ENCODE assay signal across 8 cellular contexts in genomic region chr3:46978985-46979944, GRCh38. TPM values are rescaled to one million over a fixed set of nuclear protein-coding genes. Genes with fewer than 3 reads are reported as not detected.
DNase-seq lines count a peak whose midpoint lies in the region; ATAC-seq and TF ChIP-seq lines count a peak whose summit lies in the region.

A gene with protein sequence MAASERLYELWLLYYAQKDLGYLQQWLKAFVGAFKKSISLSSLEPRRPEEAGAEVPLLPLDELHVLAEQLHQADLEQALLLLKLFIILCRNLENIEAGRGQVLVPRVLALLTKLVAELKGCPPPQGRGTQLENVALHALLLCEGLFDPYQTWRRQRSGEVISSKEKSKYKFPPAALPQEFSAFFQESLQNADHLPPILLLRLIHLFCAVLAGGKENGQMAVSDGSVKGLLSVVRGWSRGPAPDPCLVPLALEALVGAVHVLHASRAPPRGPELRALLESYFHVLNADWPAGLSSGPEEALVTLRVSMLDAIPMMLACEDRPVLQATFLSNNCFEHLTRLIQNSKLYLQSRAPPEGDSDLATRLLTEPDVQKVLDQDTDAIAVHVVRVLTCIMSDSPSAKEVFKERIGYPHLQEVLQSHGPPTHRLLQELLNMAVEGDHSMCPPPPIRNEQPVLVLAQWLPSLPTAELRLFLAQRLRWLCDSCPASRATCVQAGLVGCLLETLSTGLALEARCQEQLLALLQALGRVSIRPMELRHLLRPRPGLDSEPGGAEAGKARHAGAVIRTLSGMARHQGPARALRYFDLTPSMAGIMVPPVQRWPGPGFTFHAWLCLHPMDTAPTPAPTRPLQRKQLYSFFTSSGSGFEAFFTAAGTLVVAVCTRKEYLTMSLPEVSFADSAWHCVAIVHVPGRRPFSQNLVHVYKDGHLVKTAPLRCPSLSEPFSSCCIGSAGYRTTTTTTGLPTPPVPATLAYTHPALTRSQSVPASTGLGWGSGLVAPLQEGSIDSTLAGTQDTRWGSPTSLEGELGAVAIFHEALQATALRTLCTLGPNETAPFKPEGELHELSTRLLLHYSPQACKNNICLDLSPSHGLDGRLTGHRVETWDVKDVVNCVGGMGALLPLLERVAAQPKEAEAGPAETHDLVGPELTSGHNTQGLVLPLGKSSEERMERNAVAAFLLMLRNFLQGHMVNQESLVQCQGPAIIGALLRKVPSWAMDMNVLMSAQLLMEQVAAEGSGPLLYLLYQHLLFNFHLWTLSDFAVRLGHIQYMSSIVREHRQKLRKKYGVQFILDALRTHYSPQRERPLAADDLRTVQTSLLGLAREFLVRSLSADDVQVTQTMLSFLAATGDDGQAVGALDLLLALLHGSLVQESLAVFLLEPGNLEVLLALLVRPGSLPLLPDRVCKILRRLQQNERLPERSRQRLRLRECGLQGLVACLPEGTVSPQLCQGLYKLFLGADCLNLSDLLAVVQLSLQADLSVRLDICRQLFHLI (N-terminal part only) (plus strand): TSS chr3:46979666. CDS start chr3:46979862, 196 bp downstream.

- H3K9me3 Mint-ChIP-seq in CD14-positive monocyte = no peaks in the 10 kb centered on the region

- H3K27ac Mint-ChIP-seq in CD14-positive monocyte = peak within 1 kb of the TSS; percentile 86 to 93 (median 88)

- peaks cover 75% of the 10 kb centered on the region for H3K4me1 Mint-ChIP-seq in CD14-positive monocyte

- no peaks in the 10 kb centered on the region for H3K36me3 ChIP-seq in liver (ENCODE audit: control insufficient read depth in 4 of 4, insufficient read depth in 3 of 4, low read depth in 1 of 4, low read length in 3 of 4)

- peaks cover 7 to 29% (median 17%) of the 10 kb centered on the region in 4 donors for H3K4me1 ChIP-seq in liver (ENCODE audit: control insufficient read depth in 4 of 4, insufficient read depth in 4 of 4, low read length in 3 of 4)

- peak within 1 kb of the TSS; percentile 73 to 83 (median 74) for H3K4me3 ChIP-seq in liver (ENCODE audit: low read depth in 1 of 3, low read length in 3 of 3)

- ATAC-seq in GM19372 (IDR thresholded peaks at IDR 0.05; ENCODE audit: low read depth, unreplicated experiment) (peak; percentile 68), HG03521 (IDR thresholded peaks at IDR 0.05; ENCODE audit: unreplicated experiment) (peak; percentile 52)

- TF ChIP-seq CTCF in CD14-positive monocyte (IDR thresholded peaks at IDR 0.05) = no peak
- no peak for TF ChIP-seq CTCF in liver (IDR thresholded peaks at IDR 0.05; ENCODE audit: low read depth, low read length, missing input control)

- DNase-seq in CD14-positive monocyte (ENCODE audit: low spot score) (peak; percentile 94), NCI-H748 treated with DMSO at 0.1 percent for 48 hours (lab: John Stamatoyannopoulos, UW) (peak; percentile 76), dermis microvascular lymphatic vessel endothelial cell (ENCODE audit: low read depth in 2 of 2) (peak; percentile 67 to 95)
- DNase-seq in activated CD4-positive, alpha-beta T cell treated with anti-CD3 and anti-CD28 coated beads, Interleukin-2, amount 50 U/mL, for 24 hours (ENCODE audit: low read depth in 1 of 2, low spot score in 1 of 2) = peak; percentile 86 to 93
- peak; percentile 97 for DNase-seq in stimulated activated CD4-positive, alpha-beta T cell treated with anti-CD3 and anti-CD28 coated beads, Interleukin-4, amount 100 ng/mL, for 1 hour

- peak; percentile 44 to 66 for TF ChIP-seq RAD21 in liver (IDR thresholded peaks at IDR 0.05)

- H3K9ac ChIP-seq in liver (ENCODE audit: low read depth in 1 of 2, low read length in 2 of 2) = peak within 1 kb of the TSS; percentile 73 to 88

- H3K4me3 Mint-ChIP-seq in CD14-positive monocyte = peak within 1 kb of the TSS; percentile 85 to 93

- H3K27ac ChIP-seq in liver (ENCODE audit: low read depth in 1 of 2, low read length in 2 of 2) = peak within 1 kb of the TSS; percentile 75 to 90

- H3K9me3 ChIP-seq in liver (ENCODE audit: control insufficient read depth in 4 of 4, low read length in 3 of 4) = no peaks in the 10 kb centered on the region

- H3K27me3 ChIP-seq in liver (ENCODE audit: control insufficient read depth in 4 of 4, insufficient read depth in 4 of 4, low read length in 3 of 4) = no peaks in the 10 kb centered on the region

- peaks cover 7 to 11% of the 10 kb centered on the region in 2 donors for H3K36me3 Mint-ChIP-seq in CD14-positive monocyte

- intact Hi-C loops in CD14-positive monocyte (cut with micrococcal nuclease) = loop anchor here (5.0 to 10.0 kb wide), 3 partner anchors 47 to 284 kb away; partner anchors contain the start of gene ALS2CL (in 1 of the 2)

- WGBS in liver = 1% methylated on average over 73 of the region's 73 CpGs

- H3K27me3 Mint-ChIP-seq in CD14-positive monocyte (ENCODE audit: low read depth in 3 of 3) = peaks cover 0 to 1% (median 0%) of the 10 kb centered on the region in 3 donors

TF ChIP-seq in liver, 16 proteins besides CTCF, POLR2A, EP300 and RAD21:
- TF ChIP-seq TAF1 (conservative IDR thresholded peaks at IDR 0.05) (peak; percentile 68), RXRA (IDR thresholded peaks at IDR 0.05) (peak; percentile 44 to 55), MAX (IDR thresholded peaks at IDR 0.05) (no peak), FOXA1 (IDR thresholded peaks at IDR 0.05) (peak; percentile 24), SP1 (IDR thresholded peaks at IDR 0.05) (peak; percentile 73), JUND (IDR thresholded peaks at IDR 0.05) (no peak), NR2F2 (IDR thresholded peaks at IDR 0.05) (no peak), YY1 (IDR thresholded peaks at IDR 0.05) (peak; percentile 85), HNF4G (IDR thresholded peaks at IDR 0.05) (no peak), GABPA (IDR thresholded peaks at IDR 0.05 in 1 of 2, conservative IDR thresholded peaks at IDR 0.05 in 1 of 2) (peak in 1 of 2 donors; percentile 51)
- TF ChIP-seq, protein P1, sequence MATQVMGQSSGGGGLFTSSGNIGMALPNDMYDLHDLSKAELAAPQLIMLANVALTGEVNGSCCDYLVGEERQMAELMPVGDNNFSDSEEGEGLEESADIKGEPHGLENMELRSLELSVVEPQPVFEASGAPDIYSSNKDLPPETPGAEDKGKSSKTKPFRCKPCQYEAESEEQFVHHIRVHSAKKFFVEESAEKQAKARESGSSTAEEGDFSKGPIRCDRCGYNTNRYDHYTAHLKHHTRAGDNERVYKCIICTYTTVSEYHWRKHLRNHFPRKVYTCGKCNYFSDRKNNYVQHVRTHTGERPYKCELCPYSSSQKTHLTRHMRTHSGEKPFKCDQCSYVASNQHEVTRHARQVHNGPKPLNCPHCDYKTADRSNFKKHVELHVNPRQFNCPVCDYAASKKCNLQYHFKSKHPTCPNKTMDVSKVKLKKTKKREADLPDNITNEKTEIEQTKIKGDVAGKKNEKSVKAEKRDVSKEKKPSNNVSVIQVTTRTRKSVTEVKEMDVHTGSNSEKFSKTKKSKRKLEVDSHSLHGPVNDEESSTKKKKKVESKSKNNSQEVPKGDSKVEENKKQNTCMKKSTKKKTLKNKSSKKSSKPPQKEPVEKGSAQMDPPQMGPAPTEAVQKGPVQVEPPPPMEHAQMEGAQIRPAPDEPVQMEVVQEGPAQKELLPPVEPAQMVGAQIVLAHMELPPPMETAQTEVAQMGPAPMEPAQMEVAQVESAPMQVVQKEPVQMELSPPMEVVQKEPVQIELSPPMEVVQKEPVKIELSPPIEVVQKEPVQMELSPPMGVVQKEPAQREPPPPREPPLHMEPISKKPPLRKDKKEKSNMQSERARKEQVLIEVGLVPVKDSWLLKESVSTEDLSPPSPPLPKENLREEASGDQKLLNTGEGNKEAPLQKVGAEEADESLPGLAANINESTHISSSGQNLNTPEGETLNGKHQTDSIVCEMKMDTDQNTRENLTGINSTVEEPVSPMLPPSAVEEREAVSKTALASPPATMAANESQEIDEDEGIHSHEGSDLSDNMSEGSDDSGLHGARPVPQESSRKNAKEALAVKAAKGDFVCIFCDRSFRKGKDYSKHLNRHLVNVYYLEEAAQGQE (IDR thresholded peaks at IDR 0.05) = peak; percentile 75

RNA-seq across cellular contexts. Expression of the gene that starts here (rescaled TPM):
- polyA plus RNA-seq in CD14-positive monocyte (10 to 100 TPM; 10.4 to 17.3 TPM), liver (1 to 10 TPM; 2.0 to 5.2 TPM)
- total RNA-seq in dermis microvascular lymphatic vessel endothelial cell (13.5 and 22.3 TPM in 2 replicates), liver (10 to 100 TPM in 1 of 2 donors, 1 to 10 TPM in 1; 10.0 to 20.7 TPM)

Comparison
In these comparisons a context has a peak if more than half of its experiments do, and no peak if none do; other contexts are left out.
1. Peak in every context shown above with its lines: DNase-seq, ATAC-seq, H3K4me3 ChIP-seq and H3K27ac ChIP-seq.